In the genomic region with DNA sequence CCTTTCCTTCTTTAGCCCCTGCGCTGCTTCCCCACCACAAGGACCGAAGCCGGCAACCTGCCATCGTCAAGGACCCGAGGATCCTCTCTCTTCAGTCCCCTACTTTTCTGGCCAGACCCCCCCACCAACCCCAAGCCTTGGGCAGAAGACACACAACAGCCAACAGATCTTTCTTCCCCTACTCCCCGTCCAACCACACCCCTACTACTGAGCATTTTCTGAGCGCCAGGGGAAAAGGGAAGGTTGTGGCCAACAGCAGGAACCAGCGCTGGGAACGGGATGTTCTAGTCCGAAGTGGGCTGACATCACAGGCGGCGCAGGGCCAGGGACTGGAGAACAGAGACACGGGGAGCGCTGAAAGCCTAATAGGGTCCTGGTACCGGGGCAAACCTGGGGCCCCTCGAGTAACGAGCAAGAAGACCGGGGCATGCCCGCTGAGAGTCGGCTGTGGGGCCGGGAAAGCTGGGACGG, we compare ENCODE assay signal across 7 cellular contexts. TPM values are rescaled to one million over a fixed set of nuclear protein-coding genes. Genes with fewer than 3 reads are reported as not detected.
DNase-seq lines count a peak whose midpoint lies in the region; ATAC-seq, FAIRE-seq and TF ChIP-seq lines count a peak whose summit lies in the region.

No MANE protein-coding gene starts in this region.

- H3K9me3 ChIP-seq in MG63 = no peaks in the 10 kb centered on the region
- no peaks in the 10 kb centered on the region for H3K9me3 ChIP-seq in astrocyte (ENCODE audit: insufficient read depth, low read depth, low read length)
- no peaks in the 10 kb centered on the region for H3K9me3 ChIP-seq in hepatocyte (ENCODE audit: low read depth)

- H4K20me1 ChIP-seq in astrocyte (ENCODE audit: insufficient read depth, low read length) = peaks cover 17% of the 10 kb centered on the region
- peaks cover 49% of the 10 kb centered on the region for H4K20me1 ChIP-seq in hepatocyte (ENCODE audit: insufficient read depth, poor library complexity, severe bottlenecking)

- H3K4me3 ChIP-seq in MG63 (peak overlapping the region; percentile 47), astrocyte (ENCODE audit: insufficient read depth, low read depth, low read length) (peak overlapping the region; percentile 73), hepatocyte (peak overlapping the region; percentile 62)

- no peak for ATAC-seq in HG02588 (IDR thresholded peaks at IDR 0.05; ENCODE audit: unreplicated experiment)

- H3K27ac Mint-ChIP-seq in astrocyte (ENCODE audit: unreplicated experiment) = peak overlapping the region; percentile 96

- H3K79me2 ChIP-seq in astrocyte (ENCODE audit: insufficient read depth, low read length) = peaks cover 4% of the 10 kb centered on the region
- H3K79me2 ChIP-seq in hepatocyte = peaks cover 53% of the 10 kb centered on the region

- no peaks in the 10 kb centered on the region for H3K9me2 ChIP-seq in hepatocyte (replicated peaks; ENCODE audit: insufficient read depth)

- 1% methylated on average over 22 of the region's 22 CpGs for WGBS in hepatocyte (ENCODE audit: low lambda C conversion rate, missing lambda C conversion rate)

- H3K4me1 ChIP-seq in astrocyte (ENCODE audit: insufficient read depth, low read length) = peaks cover 52% of the 10 kb centered on the region
- H3K4me1 ChIP-seq in hepatocyte (ENCODE audit: insufficient read depth) = peaks cover 30% of the 10 kb centered on the region

- DNase-seq in EL (peak; percentile 68), MG63 (peak; percentile 74), astrocyte (ENCODE audit: low read depth) (peak; percentile 65), hepatocyte (ENCODE audit: low spot score) (peak; percentile 78), renal cortical epithelial cell (ENCODE audit: low read depth) (peak; percentile 26)
- no peak for DNase-seq in activated CD4-positive, CD25-positive, alpha-beta regulatory T cell (lab: John Stamatoyannopoulos, UW)

- peak overlapping the region; percentile 91 for H3K9ac ChIP-seq in astrocyte (ENCODE audit: low read length)

- H2AFZ ChIP-seq in astrocyte (ENCODE audit: low read depth, low read length) (peak overlapping the region; percentile 65), hepatocyte (no peak overlapping the region)

- peaks cover 2% of the 10 kb centered on the region for H3K9me3 Mint-ChIP-seq in astrocyte (ENCODE audit: unreplicated experiment)

- peaks cover 19% of the 10 kb centered on the region for H3K4me1 Mint-ChIP-seq in astrocyte (ENCODE audit: low read depth, unreplicated experiment)

- H3K36me3 Mint-ChIP-seq in astrocyte (ENCODE audit: low read depth, unreplicated experiment) = peaks cover 14% of the 10 kb centered on the region

- H3K4me2 ChIP-seq in astrocyte (ENCODE audit: low read length) = peak overlapping the region; percentile 96
- H3K4me2 ChIP-seq in hepatocyte = peak overlapping the region; percentile 87

- H3K4me3 Mint-ChIP-seq in astrocyte (ENCODE audit: unreplicated experiment) = peak overlapping the region; percentile 97

- TF ChIP-seq CTCF in astrocyte (IDR thresholded peaks at IDR 0.05; ENCODE audit: insufficient read depth, low read depth, low read length) (no peak), hepatocyte (IDR thresholded peaks at IDR 0.05; ENCODE audit: poor library complexity) (no peak)

- no peaks in the 10 kb centered on the region for H3K27me3 ChIP-seq in MG63
- H3K27me3 ChIP-seq in astrocyte (ENCODE audit: insufficient read depth, low read length) = no peaks in the 10 kb centered on the region
- H3K27me3 ChIP-seq in hepatocyte = no peaks in the 10 kb centered on the region

- H3K27ac ChIP-seq in astrocyte (ENCODE audit: low read depth, low read length) (peak overlapping the region; percentile 99), hepatocyte (peak overlapping the region; percentile 99)

- H3K27me3 Mint-ChIP-seq in astrocyte (ENCODE audit: low read depth, unreplicated experiment) = no peaks in the 10 kb centered on the region

- H3K36me3 ChIP-seq in MG63 (peaks cover 8% of the 10 kb centered on the region), astrocyte (ENCODE audit: insufficient read depth, low read length) (peaks cover 3% of the 10 kb centered on the region), hepatocyte (replicated peaks; ENCODE audit: insufficient read depth, low read depth) (no peaks in the 10 kb centered on the region)

- no peak for FAIRE-seq in astrocyte (lab: Jason Lieb, UNC)

RNA-seq across cellular contexts. Expression of a gene that starts 0.5 kb away (rescaled TPM):
- 1.3 and 7.9 TPM in 2 replicates for total RNA-seq in MG63 (2014; rRNA removed; shearing (Covaris generic); ENCODE audit: low replicate concordance)
- total RNA-seq in astrocyte (17.0 and 18.1 TPM in 2 replicates), hepatocyte (35.3 and 36.5 TPM in 2 replicates), renal cortical epithelial cell (4.3 and 34.5 TPM in 2 replicates)
- polyA plus RNA-seq in hepatocyte = 107 and 143 TPM in 2 replicates

RNA-seq across cellular contexts. Expression of a gene that starts 11.1 kb away (rescaled TPM):
- total RNA-seq in MG63 (2014; rRNA removed; shearing (Covaris generic); ENCODE audit: low replicate concordance) = 0.59 and 3.2 TPM in 2 replicates
- total RNA-seq in astrocyte (28.0 and 31.3 TPM in 2 replicates), hepatocyte (8.2 and 8.5 TPM in 2 replicates), renal cortical epithelial cell (2.6 and 6.2 TPM in 2 replicates)
- polyA plus RNA-seq in hepatocyte = 44.6 and 85.7 TPM in 2 replicates

RNA-seq across cellular contexts. Expression of a gene that starts 24.5 kb away (rescaled TPM):
- 17.6 and 25.6 TPM in 2 replicates for total RNA-seq in MG63 (2014; rRNA removed; shearing (Covaris generic); ENCODE audit: low replicate concordance)
- total RNA-seq in astrocyte (9.4 and 10.1 TPM in 2 replicates), hepatocyte (21.1 and 25.3 TPM in 2 replicates), renal cortical epithelial cell (22.7 and 24.0 TPM in 2 replicates)
- 12.8 and 13.6 TPM in 2 replicates for polyA plus RNA-seq in hepatocyte

RNA-seq across cellular contexts. Expression of a gene that starts 27.8 kb away (rescaled TPM):
- total RNA-seq in MG63 (2014; rRNA removed; shearing (Covaris generic); ENCODE audit: low replicate concordance) = not detected in 2 replicates
- total RNA-seq in astrocyte (0.64 and 1.0 TPM in 2 replicates), hepatocyte (not detected in 2 replicates), renal cortical epithelial cell (not detected in 2 replicates)
- polyA plus RNA-seq in hepatocyte = not detected in 2 replicates

RNA-seq across cellular contexts. Expression of a gene that starts 33.4 kb away (rescaled TPM):
- not detected in 2 replicates for total RNA-seq in MG63 (2014; rRNA removed; shearing (Covaris generic); ENCODE audit: low replicate concordance)
- 0.17 and 0.82 TPM in 2 replicates for total RNA-seq in astrocyte
- total RNA-seq in hepatocyte = 0.48 and 0.77 TPM in 2 replicates
- polyA plus RNA-seq in hepatocyte = 1.5 and 2.6 TPM in 2 replicates
- 0.17 TPM in 1 of 2 replicates, not detected in the other for total RNA-seq in renal cortical epithelial cell

Comparison
In these comparisons a context has a peak if more than half of its experiments do, and no peak if none do; other contexts are left out.
1. DNase-seq: peak in EL (single experiment), MG63 (single experiment), astrocyte (single experiment), hepatocyte (single experiment) and renal cortical epithelial cell (single experiment); none in activated CD4-positive, CD25-positive, alpha-beta regulatory T cell (0 of 4).
2. Peak in every context shown above with its lines, with median percentiles within 50 percentile points of each other: H3K4me3 ChIP-seq.